ENCODE assay signal across 1 cellular context in the genomic region with DNA sequence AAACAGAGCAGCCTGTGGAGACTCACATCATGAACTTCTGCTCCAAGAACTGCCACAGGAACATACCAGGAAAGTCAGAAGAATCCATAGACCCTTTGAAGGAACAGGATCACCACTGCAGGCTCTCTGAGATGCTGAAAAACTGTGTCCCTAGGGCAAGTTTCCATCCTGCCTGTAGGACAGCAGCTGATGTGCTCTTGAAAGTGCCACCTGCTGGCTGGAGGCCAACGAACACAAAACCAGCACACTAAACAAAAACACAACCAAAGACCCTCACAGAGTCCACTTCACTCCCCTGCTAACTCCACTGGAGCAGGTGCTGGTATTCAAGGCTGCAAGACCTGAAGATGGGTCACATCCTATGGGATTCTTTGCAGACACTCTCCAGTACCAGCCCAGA.
TF ChIP-seq lines count a peak whose summit lies in the region.

No MANE protein-coding gene starts in this region.

TF ChIP-seq in H1, 55 proteins besides CTCF, POLR2A, EP300 and RAD21 (continued from another document):
- TF ChIP-seq CTBP2 (IDR thresholded peaks at IDR 0.05; ENCODE audit: borderline replicate concordance, insufficient read depth, insufficient read length, low read length) (no peak), BACH1 (IDR thresholded peaks at IDR 0.05; ENCODE audit: low read length) (no peak), SP1 (IDR thresholded peaks at IDR 0.05; ENCODE audit: low read depth, low read length) (no peak), SIRT6 (IDR thresholded peaks at IDR 0.05; ENCODE audit: low read length) (no peak), YY1 (IDR thresholded peaks at IDR 0.05; ENCODE audit: low read depth, low read length) (no peak), RNF2 (IDR thresholded peaks at IDR 0.05; ENCODE audit: borderline replicate concordance, low read depth, low read length, missing control alignments, poor library complexity, severe bottlenecking) (no peak), HDAC2 (IDR thresholded peaks at IDR 0.05; ENCODE audit: borderline replicate concordance in 1 of 2, low read depth in 2 of 2, low read length in 2 of 2) (no peak), SAP30 (IDR thresholded peaks at IDR 0.05; ENCODE audit: insufficient read depth, insufficient replicate concordance, low read length) (no peak), SP4 (IDR thresholded peaks at IDR 0.05; ENCODE audit: low read length) (no peak)
